Comparison of ENCODE assay signal across 19 cellular contexts in the genomic region with DNA sequence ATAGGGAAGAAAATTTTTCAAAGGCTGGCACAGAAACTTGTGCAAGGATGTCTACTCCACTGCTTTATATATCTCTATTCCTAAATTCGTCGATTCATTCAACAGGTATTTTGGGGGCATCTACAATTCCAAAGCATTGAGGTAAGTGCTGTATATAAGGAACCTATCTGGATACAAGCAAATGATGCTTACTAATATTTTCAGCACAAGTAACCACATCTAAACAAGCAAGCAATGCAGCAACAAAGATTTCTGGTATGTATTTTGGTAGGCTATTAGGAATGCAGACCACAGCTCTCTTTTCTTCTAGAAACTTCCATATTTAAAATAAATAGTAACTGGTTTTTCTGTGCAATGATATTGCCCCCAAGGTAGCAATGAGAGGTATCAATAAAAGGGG.
DNase-seq lines count a peak whose midpoint lies in the region; ATAC-seq and TF ChIP-seq lines count a peak whose summit lies in the region.
"Had no signal": no experiment of that assay in that cellular context is flagged by ENCODE, and none has a peak within 500 bp of the region (broad histone marks: within the 10 kb centered on the region; RNA-seq: fewer than 3 reads in every experiment).

No MANE protein-coding gene starts in this region.

- no peak overlapping the region for H4K5ac ChIP-seq in IMR-90 (ENCODE audit: low read depth, low read length)

- H3K4me3 ChIP-seq in AG10803 (ENCODE audit: low read length) = no peak overlapping the region
- no peak overlapping the region for H3K4me3 ChIP-seq in IMR-90 (ENCODE audit: insufficient read depth, low read depth, low read length)
- no peak overlapping the region for H3K4me3 ChIP-seq in mucosa of descending colon
- H3K4me3 ChIP-seq: A549; BLaER1 treated with 17β-estradiol and CSF1 and Interleukin-3, amounts not matched to agents 10 nM and 100 nM; GM12878 had no signal

- H3K9me3 ChIP-seq in IMR-90 (ENCODE audit: control insufficient read depth, insufficient read depth, low read length) (no peaks in the 10 kb centered on the region), mucosa of descending colon (no peaks in the 10 kb centered on the region)
- H3K9me3 ChIP-seq: A549 had no signal

- no peak overlapping the region for H4K8ac ChIP-seq in IMR-90 (ENCODE audit: low read depth in 2 of 2, low read length in 2 of 2)

- no peak overlapping the region for H3K18ac ChIP-seq in IMR-90 (ENCODE audit: low read depth, low read length)

- H2AK9ac ChIP-seq in IMR-90 (replicated peaks; ENCODE audit: low read depth, low read length, poor library complexity) = no peak overlapping the region

- no peak overlapping the region for H2BK5ac ChIP-seq in IMR-90 (ENCODE audit: low read depth, low read length, poor library complexity, severe bottlenecking)

- no peak overlapping the region for H2AK5ac ChIP-seq in IMR-90 (ENCODE audit: low read depth, low read length)

- BruUV-seq in IMR-90 (replicated peaks; lab: Mats Ljungman, UMichigan) = no TSS peak

- H3K9ac ChIP-seq in IMR-90 (ENCODE audit: low read depth, low read length) = no peak overlapping the region
- H3K9ac ChIP-seq: BLaER1 treated with 17β-estradiol and CSF1 and Interleukin-3, amounts not matched to agents 10 nM and 100 nM; KMS-11 had no signal

- no peaks in the 10 kb centered on the region for H3K36me3 ChIP-seq in IMR-90 (ENCODE audit: control insufficient read depth, insufficient read depth, low read length)
- no peaks in the 10 kb centered on the region for H3K36me3 ChIP-seq in mucosa of descending colon (ENCODE audit: low read depth)

- in situ Hi-C loops in IMR-90 (cut with MboI; ENCODE audit: low sequenced_read_pairs) = no loop called here

- H3K27me3 ChIP-seq in IMR-90 (ENCODE audit: control insufficient read depth, insufficient read depth, low read length) = no peaks in the 10 kb centered on the region
- H3K27me3 ChIP-seq: BLaER1 treated with 17β-estradiol and CSF1 and Interleukin-3, amounts not matched to agents 10 nM and 100 nM had no signal

- H3K23ac ChIP-seq in IMR-90 (ENCODE audit: low read depth, low read length) = no peak overlapping the region

- 0 out of 4 replicates have a peak, but pooled peaks cover 0 to 4% of the 10 kb centered on the region in 2 experiments for H3K79me1 ChIP-seq in IMR-90 (ENCODE audit: low read depth in 1 of 2, low read length in 2 of 2)

- DNase-seq in AG10803 (ENCODE audit: low read depth) = peak; percentile 52
- DNase-seq in GM03348 (ENCODE audit: low spot score) = peak; percentile 8
- peak; percentile 42 for DNase-seq in IMR-90
- peak; percentile 47 for DNase-seq in astrocyte of the hippocampus (ENCODE audit: low read depth, low spot score)
- DNase-seq in DMS79 (lab: John Stamatoyannopoulos, UW) = no peak
- DNase-seq in mucosa of descending colon = no peak
- DNase-seq: CD8-positive, alpha-beta memory T cell; COR-L47; GF-D8; GOT3; H7 had no signal

- no peaks in the 10 kb centered on the region for H4K20me1 ChIP-seq in IMR-90 (ENCODE audit: insufficient read depth, low read length)
- H4K20me1 ChIP-seq: BLaER1 treated with 17β-estradiol and CSF1 and Interleukin-3, amounts not matched to agents 10 nM and 100 nM had no signal

- no peak overlapping the region for H3K27ac ChIP-seq in IMR-90 (ENCODE audit: insufficient read depth, low read length)
- H3K27ac ChIP-seq: 22Rv1; A549; BLaER1 treated with 17β-estradiol and CSF1 and Interleukin-3, amounts not matched to agents 10 nM and 100 nM; KMS-11 had no signal

- H2AFZ ChIP-seq in IMR-90 (replicated peaks; ENCODE audit: low read length, poor library complexity) = no peak overlapping the region

- CTCF ChIA-PET in IMR-90 (lab: Yijun Ruan, JAX) = no interaction called here

- dilution Hi-C loops in IMR-90 (cut with HindIII; ENCODE audit: low sequenced_read_pairs, unreplicated experiment) = no loop called here

- no peak overlapping the region for H3K14ac ChIP-seq in IMR-90 (replicated peaks; ENCODE audit: low read depth, low read length)

- ATAC-seq in IMR-90 (ENCODE audit: low read depth) (peak; percentile 82), GM21390 (IDR thresholded peaks at IDR 0.05; ENCODE audit: unreplicated experiment) (no peak), HG03354 (IDR thresholded peaks at IDR 0.05; ENCODE audit: poor library complexity, severe bottlenecking, unreplicated experiment) (no peak), mucosa of descending colon (no peak)
- ATAC-seq: A549, GM12878, HCT116 had no signal

- no peak for TF ChIP-seq RAD21 in IMR-90 (IDR thresholded peaks at IDR 0.05; ENCODE audit: low read length)

- POLR2A ChIA-PET in IMR-90 (lab: Charles Lee; ENCODE audit: unreplicated experiment) = no interaction called here

- intact Hi-C loops in IMR-90 (cut with micrococcal nuclease) (no loop called here), mucosa of descending colon (cut with DNase I, micrococcal nuclease) (no loop called here)

- no peak overlapping the region for H3K4ac ChIP-seq in IMR-90 (ENCODE audit: low read depth, low read length)

- no peak for TF ChIP-seq POLR2A in IMR-90 (IDR thresholded peaks at IDR 0.05; ENCODE audit: low read depth, low read length)

- H2BK15ac ChIP-seq in IMR-90 (ENCODE audit: low read depth, low read length) = no peak overlapping the region

- no peak overlapping the region for H2BK20ac ChIP-seq in IMR-90 (ENCODE audit: low read depth, low read length)

- no peak overlapping the region for H4K91ac ChIP-seq in IMR-90 (ENCODE audit: insufficient read depth, low read depth, low read length)

- H3K9me1 ChIP-seq in IMR-90 (ENCODE audit: insufficient read depth, low read length) = no peaks in the 10 kb centered on the region

- H2BK120ac ChIP-seq in IMR-90 (ENCODE audit: low read depth, low read length) = no peak overlapping the region

- H3K4me1 ChIP-seq in IMR-90 (ENCODE audit: control insufficient read depth, insufficient read depth, low read length) (no peaks in the 10 kb centered on the region), mucosa of descending colon (ENCODE audit: low read depth) (no peaks in the 10 kb centered on the region)
- H3K4me1 ChIP-seq: A549 had no signal

- TF ChIP-seq CTCF in AG10803 (conservative IDR thresholded peaks at IDR 0.05; ENCODE audit: low read length) = no peak
- TF ChIP-seq CTCF in IMR-90 (conservative IDR thresholded peaks at IDR 0.05; ENCODE audit: low read depth, low read length) = no peak
- no peak for TF ChIP-seq CTCF in mucosa of descending colon (IDR thresholded peaks at IDR 0.05)

- no CpG with 5 or more reads among the region's 2 CpGs for WGBS in IMR-90 (ENCODE audit: extremely low coverage in 2 of 2, insufficient read length in 1 of 2), 2 experiments

- no peak overlapping the region for H3K56ac ChIP-seq in IMR-90 (ENCODE audit: extremely low read depth, insufficient read depth, low read length)

- peak overlapping the region; percentile 42; the same call in 1 of the 2 replicates for H3K4me2 ChIP-seq in IMR-90 (ENCODE audit: low read depth, low read length)
- H3K4me2 ChIP-seq: A549, KMS-11 had no signal

TF ChIP-seq in IMR-90, 13 proteins besides CTCF, POLR2A, EP300 and RAD21:
- TF ChIP-seq RCOR1 (IDR thresholded peaks at IDR 0.05; ENCODE audit: insufficient replicate concordance, low read length) (no peak), FOS (IDR thresholded peaks at IDR 0.05; ENCODE audit: low read depth, low read length) (no peak), MAFK (IDR thresholded peaks at IDR 0.05; ENCODE audit: low read depth, low read length) (no peak), CHD1 (IDR thresholded peaks at IDR 0.05; ENCODE audit: low read depth, low read length) (no peak), ELK1 (IDR thresholded peaks at IDR 0.05; ENCODE audit: borderline replicate concordance, low read depth, low read length) (no peak), SMC3 (IDR thresholded peaks at IDR 0.05; ENCODE audit: low read depth, low read length) (no peak), CEBPB (IDR thresholded peaks at IDR 0.05; ENCODE audit: low read depth, low read length) (no peak), MXI1 (IDR thresholded peaks at IDR 0.05; ENCODE audit: borderline replicate concordance, low read depth, low read length) (no peak)

Comparison
In these comparisons a context has a peak if more than half of its experiments do, and no peak if none do; other contexts are left out.
1. DNase-seq: peak in AG10803 (single experiment), GM03348 (single experiment), IMR-90 (single experiment) and astrocyte of the hippocampus (single experiment); none in DMS79 (single experiment) and mucosa of descending colon (0 of 3).